In the genomic region with DNA sequence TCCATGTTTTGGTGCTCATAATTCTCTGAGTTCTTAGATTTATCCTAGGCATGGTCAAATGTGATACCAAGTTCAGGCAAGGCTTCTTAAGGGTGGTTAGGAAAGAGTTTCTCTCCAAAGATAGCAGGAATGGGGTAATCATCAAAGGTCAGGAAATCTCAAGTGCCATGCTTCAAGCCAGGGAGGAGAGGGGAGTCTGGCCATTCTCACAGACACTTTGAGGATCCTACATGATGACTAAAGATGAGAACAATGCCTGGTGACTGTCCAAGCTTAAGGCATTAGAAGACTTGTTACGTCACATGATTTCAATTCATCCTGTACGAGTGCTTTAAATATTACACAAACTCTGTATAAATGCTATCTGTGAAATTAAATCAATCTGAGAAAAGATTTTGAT, we compare ENCODE assay signal across 1 cellular context.
TF ChIP-seq lines count a peak whose summit lies in the region.

No MANE protein-coding gene starts in this region.

TF ChIP-seq in GM23338, 12 proteins besides CTCF, POLR2A, EP300 and RAD21 (continued from another document):
- TF ChIP-seq REST (IDR thresholded peaks at IDR 0.05; ENCODE audit: unreplicated experiment) (no peak), POLR2AphosphoS5 (IDR thresholded peaks at IDR 0.05; ENCODE audit: low read depth) (no peak), ZNF114 (CRISPR knock-in tag; IDR thresholded peaks at IDR 0.05) (no peak), EZH2phosphoT487 (IDR thresholded peaks at IDR 0.05; ENCODE audit: unreplicated experiment) (no peak), CREB1 (CRISPR knock-in tag; IDR thresholded peaks at IDR 0.05; ENCODE audit: low read depth) (no peak), NANOG (IDR thresholded peaks at IDR 0.05; ENCODE audit: borderline replicate concordance) (no peak), ZNF331 (CRISPR knock-in tag; IDR thresholded peaks at IDR 0.05; ENCODE audit: low read depth) (no peak), STAT1 (IDR thresholded peaks at IDR 0.05; ENCODE audit: unreplicated experiment) (no peak), JUNB (IDR thresholded peaks at IDR 0.05; ENCODE audit: unreplicated experiment) (no peak), ZNF462 (CRISPR knock-in tag; IDR thresholded peaks at IDR 0.05) (no peak)
- TF ChIP-seq, protein P1, sequence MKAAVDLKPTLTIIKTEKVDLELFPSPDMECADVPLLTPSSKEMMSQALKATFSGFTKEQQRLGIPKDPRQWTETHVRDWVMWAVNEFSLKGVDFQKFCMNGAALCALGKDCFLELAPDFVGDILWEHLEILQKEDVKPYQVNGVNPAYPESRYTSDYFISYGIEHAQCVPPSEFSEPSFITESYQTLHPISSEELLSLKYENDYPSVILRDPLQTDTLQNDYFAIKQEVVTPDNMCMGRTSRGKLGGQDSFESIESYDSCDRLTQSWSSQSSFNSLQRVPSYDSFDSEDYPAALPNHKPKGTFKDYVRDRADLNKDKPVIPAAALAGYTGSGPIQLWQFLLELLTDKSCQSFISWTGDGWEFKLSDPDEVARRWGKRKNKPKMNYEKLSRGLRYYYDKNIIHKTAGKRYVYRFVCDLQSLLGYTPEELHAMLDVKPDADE (IDR thresholded peaks at IDR 0.05), result no peak
